In the genomic region with DNA sequence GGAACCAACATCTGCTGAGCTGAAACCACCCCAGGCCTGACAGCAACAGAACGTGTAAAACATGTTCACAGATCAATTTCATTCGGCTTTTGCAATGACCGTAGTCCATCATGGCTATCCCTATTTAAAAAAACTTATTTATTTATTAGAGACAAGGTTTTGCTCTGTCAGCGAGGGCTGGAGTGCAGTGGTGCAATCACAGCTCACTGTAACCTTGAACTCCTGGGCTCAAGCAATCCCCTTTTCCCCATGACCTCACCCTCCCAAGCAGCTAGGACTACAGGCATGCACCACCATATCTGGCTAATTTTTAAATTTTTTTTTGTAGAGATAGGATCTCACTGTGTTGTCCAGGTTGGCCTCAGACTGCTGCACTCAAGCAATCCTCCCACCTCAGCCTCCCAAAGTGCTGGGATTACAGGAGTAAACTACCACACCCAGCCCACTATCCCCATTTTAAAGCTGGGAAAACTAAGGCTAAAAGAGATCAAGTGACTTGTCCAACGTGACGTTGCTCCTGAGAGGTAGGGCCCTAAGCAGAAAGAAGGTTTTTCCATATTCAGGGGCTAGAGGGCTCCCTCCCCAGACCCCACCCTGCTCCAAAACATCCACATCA, we compare ENCODE assay signal across 22 cellular contexts.
"Had no signal": no experiment of that assay in that cellular context is flagged by ENCODE, and none has a peak within 500 bp of the region (broad histone marks: within the 10 kb centered on the region; RNA-seq: fewer than 3 reads in every experiment).

No MANE protein-coding gene starts in this region.

- H3K4me1 Mint-ChIP-seq: activated naive CD8-positive, alpha-beta T cell treated with anti-CD3 and anti-CD28 coated beads, Interleukin-2, amount 50 U/mL, for 24 hours; brain; central memory CD8-positive, alpha-beta T cell had no signal

- FAIRE-seq: astrocyte, RCC 7860 had no signal

- H3K4me2 ChIP-seq: KMS-11 had no signal

- H3K9me3 Mint-ChIP-seq: activated naive CD4-positive, alpha-beta T cell treated with anti-CD3 and anti-CD28 coated beads, Interleukin-2, amount 50 U/mL, for 72 hours; activated naive CD8-positive, alpha-beta T cell treated with anti-CD3 and anti-CD28 coated beads, Interleukin-2, amount 50 U/mL, for 24 hours; brain; central memory CD8-positive, alpha-beta T cell; T-helper 1 cell treated with Interleukin-12 subunit alpha and Interleukin-12 subunit beta and Interleukin-4 antibody, amounts not matched to agents 30 μg/mL and 1 μg/mL, for 36 hours had no signal

- H3K27ac Mint-ChIP-seq: activated CD8-positive, alpha-beta T cell treated with anti-CD3 and anti-CD28 coated beads, Interleukin-2, amount 10 ng/mL, durations not matched to agents 7 days and 5 days; activated naive CD4-positive, alpha-beta T cell treated with anti-CD3 and anti-CD28 coated beads, Interleukin-2, amount 50 U/mL, for 72 hours; activated naive CD8-positive, alpha-beta T cell treated with anti-CD3 and anti-CD28 coated beads, Interleukin-2, amount 50 U/mL, for 24 hours; T-helper 1 cell treated with Interleukin-12 subunit alpha and Interleukin-12 subunit beta and Interleukin-4 antibody, amounts not matched to agents 30 μg/mL and 1 μg/mL, for 36 hours had no signal

- H3K9ac ChIP-seq: KMS-11 had no signal

- H3K36me3 Mint-ChIP-seq: activated naive CD4-positive, alpha-beta T cell treated with anti-CD3 and anti-CD28 coated beads, Interleukin-2, amount 50 U/mL, for 72 hours; brain had no signal

- ATAC-seq: activated CD4-positive, CD25-positive, alpha-beta regulatory T cell treated with anti-CD3 and anti-CD28 coated beads, Interleukin-2, amount 50 U/mL, for 24 hours; activated CD8-positive, alpha-beta T cell treated with anti-CD3 and anti-CD28 coated beads, Interleukin-2, amount 10 ng/mL, durations not matched to agents 7 days and 5 days; activated naive CD4-positive, alpha-beta T cell treated with anti-CD3 and anti-CD28 coated beads, Interleukin-2, amount 50 U/mL, for 72 hours; activated naive CD8-positive, alpha-beta T cell treated with anti-CD3 and anti-CD28 coated beads, Interleukin-2, amount 50 U/mL, for 24 hours; PC-3 had no signal

- H3K27ac ChIP-seq: KMS-11 had no signal

- H3K4me3 Mint-ChIP-seq: activated CD8-positive, alpha-beta T cell treated with anti-CD3 and anti-CD28 coated beads, Interleukin-2, amount 10 ng/mL, durations not matched to agents 7 days and 5 days; activated naive CD8-positive, alpha-beta T cell treated with anti-CD3 and anti-CD28 coated beads, Interleukin-2, amount 50 U/mL, for 24 hours; brain; central memory CD8-positive, alpha-beta T cell; T-helper 1 cell treated with Interleukin-12 subunit alpha and Interleukin-12 subunit beta and Interleukin-4 antibody, amounts not matched to agents 30 μg/mL and 1 μg/mL, for 36 hours had no signal

- DNase-seq: activated CD4-positive, alpha-beta T cell treated with anti-CD3 and anti-CD28 coated beads for 4 hours; activated CD8-positive, alpha-beta memory T cell treated with anti-CD3 and anti-CD28 coated beads, Interleukin-2, amount 50 U/mL, for 48 hours; activated CD8-positive, alpha-beta T cell treated with anti-CD3 and anti-CD28 coated beads, Interleukin-2, amount 10 ng/mL, durations not matched to agents 7 days and 5 days; activated effector memory CD4-positive, alpha-beta T cell treated with anti-CD3 and anti-CD28 coated beads, Interleukin-2, amount 50 U/mL, for 16 hours; activated naive CD4-positive, alpha-beta T cell treated with Interleukin-2 at 50 U/mL for 16 hours; activated naive CD8-positive, alpha-beta T cell treated with anti-CD3 and anti-CD28 coated beads, Interleukin-2, amount 50 U/mL, for 24 hours; activated T-cell treated with anti-CD3 and anti-CD28 coated beads, Interleukin-2, amount 50 U/mL, for 1 hour; amniotic stem cell; NCI-H1105; NCI-H1436; NCI-H187; NCI-H510A treated with DMSO at 0.1 percent for 48 hours; PC-3; SHP77 had no signal
